In the genomic region with DNA sequence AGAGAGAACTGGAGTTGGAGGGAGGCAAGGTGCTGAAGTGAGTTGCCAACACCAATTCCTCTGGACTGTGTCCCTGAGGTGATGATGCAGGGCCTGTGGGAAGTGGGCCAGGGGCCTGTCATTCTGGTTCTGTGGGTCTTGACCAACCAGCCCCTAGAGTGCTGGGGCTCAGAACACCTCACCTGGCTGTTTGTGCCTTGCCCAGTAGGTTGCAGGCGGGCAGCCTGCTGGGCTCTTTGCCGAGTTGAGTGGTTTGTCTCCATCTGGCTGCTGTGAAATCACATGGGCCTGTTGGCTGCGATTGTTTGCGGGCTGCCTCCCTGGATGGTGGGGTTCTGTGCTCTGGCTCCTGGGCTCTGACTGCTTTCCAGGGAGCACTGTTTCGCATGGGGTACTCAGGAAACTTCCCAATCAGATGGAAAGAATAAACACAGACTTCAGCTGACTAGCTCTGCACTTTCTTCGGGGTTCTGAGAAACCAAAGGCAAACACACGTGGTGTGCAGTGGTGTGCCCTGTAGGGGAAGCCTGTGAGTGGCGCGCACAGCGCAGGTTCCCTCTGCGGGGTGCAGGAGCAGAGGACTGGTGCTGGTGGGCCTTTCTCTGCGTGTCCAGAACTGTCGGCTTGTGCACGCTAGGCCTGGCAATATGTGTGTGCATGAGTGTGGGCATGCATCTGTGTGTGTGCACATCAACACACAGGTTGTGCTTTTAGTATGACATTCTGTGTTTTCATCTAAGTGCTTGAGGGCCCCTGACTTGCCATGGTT, we compare ENCODE assay signal across 12 cellular contexts.
DNase-seq lines count a peak whose midpoint lies in the region; ATAC-seq and TF ChIP-seq lines count a peak whose summit lies in the region.
"Had no signal": no experiment of that assay in that cellular context is flagged by ENCODE, and none has a peak within 500 bp of the region (broad histone marks: within the 10 kb centered on the region; RNA-seq: fewer than 3 reads in every experiment).

No MANE protein-coding gene starts in this region.

- no peaks in the 10 kb centered on the region for H3K36me3 ChIP-seq in colonic mucosa
- H3K36me3 ChIP-seq: vagina had no signal

- no peak overlapping the region for H3K27ac ChIP-seq in colonic mucosa
- H3K27ac ChIP-seq: vagina had no signal

- TF ChIP-seq CTCF in colonic mucosa (IDR thresholded peaks at IDR 0.05) = no peak

- intact Hi-C loops in posterior cingulate gyrus (cut with DNase I) (loop anchor here (10.0 kb wide), 1 partner anchor 96 kb away; a partner anchor contains a TSS), colonic mucosa (cut with DNase I) (no loop called here)

- ATAC-seq in GM19397 (IDR thresholded peaks at IDR 0.05; ENCODE audit: unreplicated experiment) (peak; percentile 7), GM21367 (IDR thresholded peaks at IDR 0.05; ENCODE audit: unreplicated experiment) (no peak)

- H3K27me3 ChIP-seq in colonic mucosa = no peaks in the 10 kb centered on the region
- H3K27me3 ChIP-seq: vagina had no signal

- H3K9ac ChIP-seq in colonic mucosa (ENCODE audit: low read depth in 2 of 2, low read length in 2 of 2) = no peak overlapping the region

- in situ Hi-C loops in KBM-7 (cut with MboI; ENCODE audit: low pct_unique_long_range_greater_than_20kb, low sequenced_read_pairs) = no loop called here

- H3K9me3 ChIP-seq in colonic mucosa = no peaks in the 10 kb centered on the region
- H3K9me3 ChIP-seq: vagina had no signal

- H3K4me1 ChIP-seq in colonic mucosa = no peaks in the 10 kb centered on the region

- H3K4me3 ChIP-seq in colonic mucosa = no peak overlapping the region
- H3K4me3 ChIP-seq: vagina had no signal

- DNase-seq in NCI-H446 treated with DMSO at 0.1 percent for 48 hours (lab: John Stamatoyannopoulos, UW) = peak; percentile 76
- peak; percentile 11 to 72 for DNase-seq in hippocampal formation (lab: John Stamatoyannopoulos, UW)
- peak; percentile 22 to 96 (median 70) for DNase-seq in posterior cingulate gyrus
- DNase-seq in NCI-H1436 (lab: John Stamatoyannopoulos, UW) = no peak
- DNase-seq in colonic mucosa = no peak
- no peak for DNase-seq in KBM-7
- DNase-seq: activated T-cell treated with anti-CD3 and anti-CD28 coated beads, Interleukin-2, amount 50 U/mL, for 1 hour; immature natural killer cell; NCI-H187 had no signal

Comparison
In these comparisons a context has a peak if more than half of its experiments do, and no peak if none do; other contexts are left out.
1. DNase-seq: peak in NCI-H446 treated with DMSO at 0.1 percent for 48 hours (single experiment), hippocampal formation (2 of 2) and posterior cingulate gyrus (10 of 10); none in NCI-H1436 (single experiment), colonic mucosa (single experiment) and KBM-7 (single experiment).